In genomic region chr22:29005754-29006153, GRCh38 we compare ENCODE assay signal across 11 cellular contexts. TPM values are rescaled to one million over a fixed set of nuclear protein-coding genes. Genes with fewer than 3 reads are reported as not detected.
"Had no signal": no experiment of that assay in that cellular context is flagged by ENCODE, and none has a peak within 500 bp of the region (broad histone marks: within the 10 kb centered on the region; RNA-seq: fewer than 3 reads in every experiment).

No MANE protein-coding gene starts in this region.

RNA-seq across cellular contexts. Expression of gene C22orf31, which starts 55.9 kb away (rescaled TPM):
- total RNA-seq: activated CD4-positive, alpha-beta memory T cell treated with anti-CD3 and anti-CD28 coated beads, Interleukin-2, amount 10 ng/mL, durations not matched to agents 7 days and 5 days; activated CD4-positive, alpha-beta T cell treated with anti-CD3 and anti-CD28 coated beads for 36 hours; activated CD8-positive, alpha-beta memory T cell treated with anti-CD3 and anti-CD28 coated beads for 36 hours; activated naive CD4-positive, alpha-beta T cell treated with anti-CD3 and anti-CD28 coated beads for 36 hours; activated T-helper 17 cell treated with anti-CD3 and anti-CD28 coated beads, Interleukin-2, amount 50 U/mL, for 72 hours; bronchial epithelial cell; Peyer's patch; Right ventricle myocardium superior; SJCRH30; T-helper 2 cell treated with Interferon-gamma antibody and Interleukin-4, amounts not matched to agents 100 ng/mL and 5 ng/mL, for 36 hours had no signal
- polyA plus RNA-seq: SK-N-SH had no signal
